Comparison of ENCODE assay signal across 8 cellular contexts in genomic region chr1:26993237-26994019, GRCh38. TPM values are rescaled to one million over a fixed set of nuclear protein-coding genes. Genes with fewer than 3 reads are reported as not detected.
DNase-seq lines count a peak whose midpoint lies in the region; ATAC-seq, FAIRE-seq and TF ChIP-seq lines count a peak whose summit lies in the region.

A gene with protein sequence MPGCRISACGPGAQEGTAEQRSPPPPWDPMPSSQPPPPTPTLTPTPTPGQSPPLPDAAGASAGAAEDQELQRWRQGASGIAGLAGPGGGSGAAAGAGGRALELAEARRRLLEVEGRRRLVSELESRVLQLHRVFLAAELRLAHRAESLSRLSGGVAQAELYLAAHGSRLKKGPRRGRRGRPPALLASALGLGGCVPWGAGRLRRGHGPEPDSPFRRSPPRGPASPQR (plus strand): TSS chr1:26993692. CDS start chr1:26993787, 95 bp downstream.

- dilution Hi-C loops in endothelial cell of umbilical vein (cut with MboI; ENCODE audit: extremely low pct_ligation_motif_present, low sequenced_read_pairs) = no loop called here

- no peaks in the 10 kb centered on the region for H4K20me1 ChIP-seq in endothelial cell of umbilical vein (replicated peaks; ENCODE audit: control insufficient read depth, extremely low read depth, insufficient read depth, low read length)

- peak; percentile 59 for DNase-seq in DMS53 treated with DMSO at 0.1 percent for 48 hours (lab: John Stamatoyannopoulos, UW; ENCODE audit: unreplicated experiment)
- DNase-seq in NCI-H82 treated with DMSO at 0.1 percent for 48 hours (lab: John Stamatoyannopoulos, UW; ENCODE audit: unreplicated experiment) = peak; percentile 66
- peak; percentile 83 for DNase-seq in activated CD8-positive, alpha-beta memory T cell treated with anti-CD3 and anti-CD28 coated beads, Interleukin-2, amount 50 U/mL, for 48 hours
- peak; percentile 50 for DNase-seq in endothelial cell of umbilical vein (ENCODE audit: low read depth, low spot score)
- DNase-seq in stimulated activated CD8-positive, alpha-beta memory T cell treated with anti-CD3 and anti-CD28 coated beads, Interleukin-15, amount 100 ng/mL, for 48 hours (ENCODE audit: low read depth in 2 of 2) = peak; percentile 40 to 57

- H3K4me3 ChIP-seq in endothelial cell of umbilical vein (replicated peaks in 1 of 3; ENCODE audit: insufficient read depth in 1 of 3, low read depth in 1 of 3, low read length in 3 of 3) (peak within 1 kb of the TSS; percentile 43 to 61 (median 51)), mononuclear cell (ENCODE audit: low read length) (peak within 1 kb of the TSS; percentile 35)

- BruUV-seq in endothelial cell of umbilical vein (replicated peaks; lab: Mats Ljungman, UMichigan) = no TSS peak

- no peaks in the 10 kb centered on the region for H3K9me3 ChIP-seq in endothelial cell of umbilical vein (replicated peaks; ENCODE audit: control insufficient read depth, insufficient read depth, low read length)
- H3K9me3 ChIP-seq in mononuclear cell (ENCODE audit: low read depth, low read length) = no peaks in the 10 kb centered on the region

- TF ChIP-seq CTCF in endothelial cell of umbilical vein (IDR thresholded peaks at IDR 0.05; ENCODE audit: extremely low read depth in 1 of 2, insufficient read depth in 1 of 2, low read depth in 1 of 2, low read length in 2 of 2) = no peak

- intact Hi-C loops in endothelial cell of umbilical vein (cut with micrococcal nuclease) = no loop called here

- H3K4me1 ChIP-seq in endothelial cell of umbilical vein (ENCODE audit: control insufficient read depth, extremely low read depth, insufficient read depth, low read length) (peaks cover 42% of the 10 kb centered on the region), mononuclear cell (ENCODE audit: insufficient read depth, low read length) (peaks cover 39% of the 10 kb centered on the region)

- ATAC-seq in HG02885 (IDR thresholded peaks at IDR 0.05; ENCODE audit: poor library complexity, unreplicated experiment) (peak; percentile 56), GM21529 (IDR thresholded peaks at IDR 0.05; ENCODE audit: unreplicated experiment) (no peak)

- CTCF ChIA-PET in endothelial cell of umbilical vein (lab: Charles Lee) = interaction anchor here (0.8 to 9.2 kb wide), 6 partner anchors 25 to 105 kb away, joined by 3 to 181 read pairs (median 57); no protein-coding TSS in a partner anchor

- peaks cover 16% of the 10 kb centered on the region for H3K79me2 ChIP-seq in endothelial cell of umbilical vein (ENCODE audit: control insufficient read depth, insufficient read depth, low read length)

- peak within 1 kb of the TSS; percentile 60 for H3K4me2 ChIP-seq in endothelial cell of umbilical vein (ENCODE audit: insufficient read depth, low read length)

- no peak within 1 kb of the TSS for H3K27ac ChIP-seq in endothelial cell of umbilical vein (ENCODE audit: insufficient read depth, low read depth, low read length)

- H3K36me3 ChIP-seq in endothelial cell of umbilical vein (ENCODE audit: control insufficient read depth in 2 of 2, extremely low read depth in 1 of 2, insufficient read depth in 2 of 2, low read length in 2 of 2) = no peaks in the 10 kb centered on the region

- POLR2A ChIA-PET in endothelial cell of umbilical vein (lab: Charles Lee) = interaction anchor here (0.6 to 1.4 kb wide), 3 partner anchors 19 to 136 kb away, joined by 3 to 6 read pairs (median 3); partner anchors contain the start of gene TENT5B

- peak within 1 kb of the TSS; percentile 57 for H3K9ac ChIP-seq in endothelial cell of umbilical vein (replicated peaks; ENCODE audit: extremely low read depth, insufficient read depth, low read length)

- H3K27me3 ChIP-seq in endothelial cell of umbilical vein (ENCODE audit: control insufficient read depth in 2 of 2, insufficient read depth in 2 of 2, low read length in 2 of 2) (no peaks in the 10 kb centered on the region), mononuclear cell (ENCODE audit: insufficient read depth, low read length) (peaks cover 46% of the 10 kb centered on the region)

- peak within 1 kb of the TSS; percentile 91 for H2AFZ ChIP-seq in endothelial cell of umbilical vein (ENCODE audit: low read depth, low read length)

- peak; percentile 89 for TF ChIP-seq POLR2A in endothelial cell of umbilical vein (IDR thresholded peaks at IDR 0.05; ENCODE audit: low read depth, low read length)

- FAIRE-seq in endothelial cell of umbilical vein (lab: Jason Lieb, UNC) = peak; percentile 52

- H3K9me1 ChIP-seq in endothelial cell of umbilical vein (replicated peaks; ENCODE audit: control insufficient read depth, extremely low read depth, insufficient read depth, low read length) = no peaks in the 10 kb centered on the region

TF ChIP-seq in endothelial cell of umbilical vein, 7 proteins besides CTCF, POLR2A, EP300 and RAD21:
- no peak for TF ChIP-seq EZH2 (IDR thresholded peaks at IDR 0.05; ENCODE audit: borderline replicate concordance, low read depth, low read length, severe bottlenecking)
- TF ChIP-seq POLR2AphosphoS5 (IDR thresholded peaks at IDR 0.05; ENCODE audit: insufficient read depth, low read depth, low read length) = peak; percentile 86
- TF ChIP-seq JUN (IDR thresholded peaks at IDR 0.05; ENCODE audit: borderline replicate concordance, insufficient read depth, insufficient read length, low read depth) = no peak
- no peak for TF ChIP-seq MYC (IDR thresholded peaks at IDR 0.05; ENCODE audit: low read depth, low read length)

RNA-seq across cellular contexts. Expression of the gene that starts here (rescaled TPM):
- total RNA-seq in endothelial cell of umbilical vein (5.9 and 10.3 TPM in 2 replicates), mononuclear cell (1.2 TPM)
- 14.6 and 20.5 TPM in 2 replicates for polyA plus RNA-seq in endothelial cell of umbilical vein
- polyA plus RNA-seq in endothelial cell of umbilical vein (2011; cell fraction: cytosol; rRNA removed) = 10.3 and 14.2 TPM in 2 replicates
- 3.4 and 4.4 TPM in 2 replicates for polyA plus RNA-seq in endothelial cell of umbilical vein (2011; cell fraction: nucleus; rRNA removed)
- 14.4 and 19.8 TPM in 2 replicates for polyA plus RNA-seq in endothelial cell of umbilical vein (2012)
- 6.2 and 6.4 TPM in 2 replicates for polyA minus RNA-seq in endothelial cell of umbilical vein
- not detected for polyA minus RNA-seq in endothelial cell of umbilical vein (2011; cell fraction: cytosol; rRNA and poly(A)+ RNA removed)
- 1.6 and 2.0 TPM in 2 replicates for polyA minus RNA-seq in endothelial cell of umbilical vein (2011; cell fraction: nucleus; rRNA and poly(A)+ RNA removed)
